ENCODE assay signal across 8 cellular contexts in the genomic region with DNA sequence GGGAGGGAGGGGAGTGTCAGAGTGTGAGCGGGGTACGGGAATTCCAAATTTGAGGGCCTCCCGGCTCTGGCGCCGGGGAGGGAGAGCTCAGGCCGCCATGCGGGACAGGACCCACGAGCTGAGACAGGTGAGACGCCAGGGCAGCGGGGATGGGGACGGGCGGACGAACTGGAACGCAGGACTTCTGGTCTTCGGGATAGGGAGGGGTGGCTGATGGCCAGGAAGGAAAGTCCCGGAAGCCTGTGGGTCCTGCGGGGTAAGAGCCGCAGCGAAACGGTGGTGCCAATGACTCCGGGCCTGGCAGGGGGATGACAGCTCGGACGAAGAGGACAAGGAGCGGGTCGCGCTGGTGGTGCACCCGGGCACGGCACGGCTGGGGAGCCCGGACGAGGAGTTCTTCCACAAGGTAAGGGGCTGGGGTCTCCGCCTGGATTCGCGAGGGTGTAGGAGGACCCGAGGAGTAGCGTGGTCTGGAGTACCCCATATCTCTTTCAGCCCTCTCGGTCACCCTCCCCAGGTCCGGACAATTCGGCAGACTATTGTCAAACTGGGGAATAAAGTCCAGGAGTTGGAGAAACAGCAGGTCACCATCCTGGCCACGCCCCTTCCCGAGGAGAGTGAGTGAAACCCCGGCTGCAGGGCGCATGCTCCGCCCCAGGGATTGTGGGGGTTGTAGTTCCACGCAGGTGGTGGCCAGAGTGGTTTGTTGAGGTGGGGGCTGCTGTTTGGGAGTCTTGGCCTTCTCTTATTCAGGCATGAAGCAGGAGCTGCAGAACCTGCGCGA. TPM values are rescaled to one million over a fixed set of nuclear protein-coding genes. Genes with fewer than 3 reads are reported as not detected.
DNase-seq lines count a peak whose midpoint lies in the region; ATAC-seq and TF ChIP-seq lines count a peak whose summit lies in the region.

No MANE protein-coding gene starts in this region.

- ATAC-seq in GM18873 (IDR thresholded peaks at IDR 0.05; ENCODE audit: low FRiP score, unreplicated experiment) (peak; percentile 42), HG03196 (IDR thresholded peaks at IDR 0.05; ENCODE audit: unreplicated experiment) (peak; percentile 48), left colon (peak; percentile 84)
- ATAC-seq in activated CD4-positive, alpha-beta T cell treated with anti-CD3 and anti-CD28 coated beads for 36 hours: peak; percentile 64

- DNase-seq in AG08395 (ENCODE audit: low spot score) (peak; percentile 99), NCI-H460 (ENCODE audit: extremely low read depth, low read depth) (peak; percentile 87), choroid plexus epithelial cell (ENCODE audit: low read depth) (peak; percentile 85), left colon (peak; percentile 94 to 96)
- peak; percentile 95 for DNase-seq in activated CD4-positive, alpha-beta T cell treated with anti-CD3 and anti-CD28 coated beads for 36 hours
- DNase-seq in stimulated activated CD4-positive, alpha-beta T cell treated with anti-CD3 and anti-CD28 coated beads, Interleukin-1b, Interleukin-23, amount 100 ng/mL, for 24 hours (ENCODE audit: low read depth in 4 of 4, low spot score in 1 of 4): peak; percentile 68 to 83 (median 81)

- peaks cover 15% of the 10 kb centered on the region for H3K4me1 Mint-ChIP-seq in activated CD4-positive, alpha-beta T cell treated with anti-CD3 and anti-CD28 coated beads for 36 hours

- H3K4me3 ChIP-seq in choroid plexus epithelial cell (ENCODE audit: low read depth, low read length): peak overlapping the region; percentile 100

- peak overlapping the region; percentile 96 for H3K4me3 Mint-ChIP-seq in activated CD4-positive, alpha-beta T cell treated with anti-CD3 and anti-CD28 coated beads for 36 hours

- intact Hi-C loops in activated CD4-positive, alpha-beta T cell treated with anti-CD3 and anti-CD28 coated beads for 36 hours (cut with DNase I, micrococcal nuclease): loop anchor here (1.0 to 5.0 kb wide), 16 partner anchors 37 to 833 kb away; a partner anchor contains a TSS
- intact Hi-C loops in left colon (cut with DNase I, micrococcal nuclease): no loop called here

- peak overlapping the region; percentile 93 for H3K27ac Mint-ChIP-seq in activated CD4-positive, alpha-beta T cell treated with anti-CD3 and anti-CD28 coated beads for 36 hours

- peaks cover 9% of the 10 kb centered on the region for H3K36me3 Mint-ChIP-seq in activated CD4-positive, alpha-beta T cell treated with anti-CD3 and anti-CD28 coated beads for 36 hours (ENCODE audit: low read depth)

- CTCF ChIA-PET in activated CD4-positive, alpha-beta T cell treated with anti-CD3 and anti-CD28 coated beads for 36 hours (lab: Charles Lee): interaction anchor here (0.6 to 1.7 kb wide), 4 partner anchors 28 to 124 kb away, joined by 3 to 7 read pairs (median 4); a partner anchor contains a TSS

- no peak for TF ChIP-seq CTCF in choroid plexus epithelial cell (conservative IDR thresholded peaks at IDR 0.05; ENCODE audit: low read depth, low read length)

- POLR2A ChIA-PET in activated CD4-positive, alpha-beta T cell treated with anti-CD3 and anti-CD28 coated beads for 36 hours (lab: Charles Lee): interaction anchor here (0.9 to 1.2 kb wide), 3 partner anchors 40 to 146 kb away, joined by 4 to 7 read pairs (median 5); a partner anchor contains a TSS

- H3K27me3 Mint-ChIP-seq in activated CD4-positive, alpha-beta T cell treated with anti-CD3 and anti-CD28 coated beads for 36 hours: no peaks in the 10 kb centered on the region

- no peaks in the 10 kb centered on the region for H3K9me3 Mint-ChIP-seq in activated CD4-positive, alpha-beta T cell treated with anti-CD3 and anti-CD28 coated beads for 36 hours (ENCODE audit: low read depth)

RNA-seq across cellular contexts. Expression of a gene that starts 0.5 kb away (rescaled TPM):
- 19.1 and 25.1 TPM in 2 replicates for total RNA-seq in NCI-H460 (2014; rRNA removed; shearing (Covaris generic))
- 25.0 and 27.8 TPM in 2 replicates for polyA plus RNA-seq in NCI-H460 (2014; cell fraction: nucleus; rRNA removed)
- total RNA-seq in activated CD4-positive, alpha-beta T cell treated with anti-CD3 and anti-CD28 coated beads for 36 hours: 10 to 100 TPM; 29.2 to 35.9 TPM
- total RNA-seq in left colon: 10 to 100 TPM; 66.9 to 83.3 TPM

RNA-seq across cellular contexts. Expression of a gene that starts 23.5 kb away (rescaled TPM):
- total RNA-seq in NCI-H460 (2014; rRNA removed; shearing (Covaris generic)): 0.10 and 0.46 TPM in 2 replicates
- 0.27 and 0.96 TPM in 2 replicates for polyA plus RNA-seq in NCI-H460 (2014; cell fraction: nucleus; rRNA removed)
- 1 to 10 TPM; 1.3 to 1.5 TPM for total RNA-seq in activated CD4-positive, alpha-beta T cell treated with anti-CD3 and anti-CD28 coated beads for 36 hours
- under 1 TPM; 0.75 to 0.79 TPM for total RNA-seq in left colon

RNA-seq across cellular contexts. Expression of a gene that starts 40.1 kb away (rescaled TPM):
- 8.5 and 10.6 TPM in 2 replicates for total RNA-seq in NCI-H460 (2014; rRNA removed; shearing (Covaris generic))
- 13.3 and 14.0 TPM in 2 replicates for polyA plus RNA-seq in NCI-H460 (2014; cell fraction: nucleus; rRNA removed)
- 1 to 10 TPM; 9.2 to 9.9 TPM for total RNA-seq in activated CD4-positive, alpha-beta T cell treated with anti-CD3 and anti-CD28 coated beads for 36 hours
- total RNA-seq in left colon: 10 to 100 TPM in 1 of 2 donors, 1 to 10 TPM in 1; 6.9 to 10.9 TPM

RNA-seq across cellular contexts. Expression of a gene that starts 40.3 kb away (rescaled TPM):
- 12.6 and 13.8 TPM in 2 replicates for total RNA-seq in NCI-H460 (2014; rRNA removed; shearing (Covaris generic))
- polyA plus RNA-seq in NCI-H460 (2014; cell fraction: nucleus; rRNA removed): 7.6 and 22.5 TPM in 2 replicates
- 10 to 100 TPM; 21.3 to 25.8 TPM for total RNA-seq in activated CD4-positive, alpha-beta T cell treated with anti-CD3 and anti-CD28 coated beads for 36 hours
- 10 to 100 TPM; 15.3 to 17.3 TPM for total RNA-seq in left colon

RNA-seq across cellular contexts. Expression of a gene that starts 48.9 kb away (rescaled TPM):
- total RNA-seq in NCI-H460 (2014; rRNA removed; shearing (Covaris generic)): 16.0 and 17.0 TPM in 2 replicates
- polyA plus RNA-seq in NCI-H460 (2014; cell fraction: nucleus; rRNA removed): 31.0 and 35.9 TPM in 2 replicates
- 1 to 10 TPM; 1.6 to 2.2 TPM for total RNA-seq in activated CD4-positive, alpha-beta T cell treated with anti-CD3 and anti-CD28 coated beads for 36 hours
- total RNA-seq in left colon: 10 to 100 TPM; 16.9 to 27.2 TPM

Comparison
In these comparisons a context has a peak if more than half of its experiments do, and no peak if none do; other contexts are left out.
1. Peak in every context shown above with its lines: DNase-seq, ATAC-seq and H3K4me3 ChIP-seq.
2. intact Hi-C loops: an anchor here in activated CD4-positive, alpha-beta T cell treated with anti-CD3 and anti-CD28 coated beads for 36 hours (1.0 to 5.0 kb wide); none called in left colon.